In the genomic region with DNA sequence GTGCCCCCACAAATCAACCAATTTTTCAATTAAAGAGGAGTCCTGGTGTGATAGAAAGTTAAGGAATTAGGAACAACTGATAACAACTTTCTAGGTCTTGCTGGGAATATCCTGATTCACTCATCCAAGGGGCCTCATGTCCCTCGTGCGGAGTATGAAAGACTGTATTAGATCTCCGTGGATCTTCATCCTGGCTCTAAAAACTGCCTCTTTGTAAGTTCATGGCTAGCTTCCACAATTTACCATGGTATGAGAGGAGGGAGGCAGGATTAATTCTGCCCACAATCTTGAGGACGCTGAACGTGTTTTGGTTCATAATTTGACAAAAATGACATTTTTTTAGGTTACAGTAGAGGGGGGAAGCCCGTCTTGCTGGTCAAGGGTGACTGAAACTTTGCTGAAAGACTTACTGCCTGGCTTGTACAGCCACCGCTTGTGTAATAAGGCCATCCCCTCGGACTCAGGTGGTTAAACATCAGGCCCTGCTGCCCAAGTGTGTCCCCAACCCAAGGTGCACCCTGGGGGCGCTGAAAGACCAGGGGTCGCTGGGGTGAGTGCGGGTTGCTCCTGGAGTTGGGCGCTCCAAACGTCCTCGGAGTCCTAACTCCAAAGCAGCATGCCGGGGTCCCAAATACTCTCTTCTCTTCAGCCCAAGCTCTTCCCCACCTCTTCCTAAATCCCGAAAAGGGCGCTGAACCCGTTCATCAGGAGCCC, we compare ENCODE assay signal across 8 cellular contexts. TPM values are rescaled to one million over a fixed set of nuclear protein-coding genes. Genes with fewer than 3 reads are reported as not detected.
A peak's percentile ranks its signal among the peaks of the same experiment; 100 is the strongest.
DNase-seq lines count a peak whose midpoint lies in the region; ATAC-seq, FAIRE-seq and TF ChIP-seq lines count a peak whose summit lies in the region.

No MANE protein-coding gene starts in this region.

- peak overlapping the region; percentile 80 for H3K9ac ChIP-seq in DND-41 (ENCODE audit: low read depth, low read length)
- peak overlapping the region; percentile 71 to 92 for H3K9ac ChIP-seq in kidney (ENCODE audit: low read length in 2 of 2)

- H3K4me2 ChIP-seq in DND-41 (ENCODE audit: insufficient read depth, low read length), result peak overlapping the region; percentile 67

- H2AFZ ChIP-seq in DND-41 (ENCODE audit: low read depth, low read length), result peak overlapping the region; percentile 86

- peaks cover 6% of the 10 kb centered on the region; the same call in 1 of the 2 replicates for H3K36me3 ChIP-seq in DND-41 (ENCODE audit: insufficient read depth, low read length)
- no peaks in the 10 kb centered on the region for H3K36me3 ChIP-seq in kidney (ENCODE audit: control insufficient read depth in 1 of 2, insufficient read depth in 2 of 2, low read length in 2 of 2)

- H3K4me3 Mint-ChIP-seq in central memory CD8-positive, alpha-beta T cell, result peak overlapping the region; percentile 78

- no peak for FAIRE-seq in kidney (lab: Jason Lieb, UNC)

- H3K9me3 Mint-ChIP-seq in central memory CD8-positive, alpha-beta T cell, result no peaks in the 10 kb centered on the region

- no peaks in the 10 kb centered on the region for H3K27me3 Mint-ChIP-seq in central memory CD8-positive, alpha-beta T cell

- no peaks in the 10 kb centered on the region for H3K27me3 ChIP-seq in DND-41 (ENCODE audit: insufficient read depth, low read length, poor library complexity)

- peaks cover 25% of the 10 kb centered on the region for H3K4me1 ChIP-seq in DND-41 (ENCODE audit: insufficient read depth, low read length)
- H3K4me1 ChIP-seq in kidney (ENCODE audit: control insufficient read depth in 1 of 2, insufficient read depth in 1 of 2, low read depth in 1 of 2, low read length in 2 of 2), result peaks cover 4 to 10% of the 10 kb centered on the region in 2 donors

- H3K4me1 Mint-ChIP-seq in central memory CD8-positive, alpha-beta T cell, result no peaks in the 10 kb centered on the region

- TF ChIP-seq CTCF in DND-41 (IDR thresholded peaks at IDR 0.05; ENCODE audit: borderline replicate concordance, extremely low read depth, low read length, poor library complexity, severe bottlenecking) (peak; percentile 52), kidney (IDR thresholded peaks at IDR 0.05; ENCODE audit: borderline replicate concordance, extremely low read depth, insufficient read depth) (no peak)

- H3K9me3 ChIP-seq in DND-41 (ENCODE audit: insufficient read depth, low read length, severe bottlenecking), result no peaks in the 10 kb centered on the region
- no peaks in the 10 kb centered on the region for H3K9me3 ChIP-seq in kidney (ENCODE audit: control insufficient read depth in 1 of 2, low read length in 2 of 2)

- peak overlapping the region; percentile 85 for H3K27ac Mint-ChIP-seq in central memory CD8-positive, alpha-beta T cell (ENCODE audit: low read depth)

- H3K36me3 Mint-ChIP-seq in central memory CD8-positive, alpha-beta T cell (ENCODE audit: insufficient read depth), result peaks cover 10% of the 10 kb centered on the region

- peak overlapping the region; percentile 55 to 70; a peak in 3 of 4 replicates for H3K4me3 ChIP-seq in DND-41 (ENCODE audit: low read depth in 1 of 2, low read length in 2 of 2)
- H3K4me3 ChIP-seq in kidney (ENCODE audit: low read length in 2 of 2), result peak overlapping the region; percentile 86 to 87

- H3K79me2 ChIP-seq in DND-41 (ENCODE audit: insufficient read depth, low read length), result peaks cover 21% of the 10 kb centered on the region

- intact Hi-C loops in kidney (cut with DNase I), result no loop called here

- DNase-seq in DND-41 (peak; percentile 38), SW480 (ENCODE audit: low spot score) (peak; percentile 65), kidney (peak; percentile 76)
- DNase-seq in central memory CD8-positive, alpha-beta T cell (ENCODE audit: low spot score in 2 of 2), result peak in 1 of 2 donors; percentile 15
- peak; percentile 11 to 12 for DNase-seq in stimulated activated CD4-positive, alpha-beta T cell treated with anti-CD3 and anti-CD28 coated beads, Interleukin-1b, Interleukin-23, amount 100 ng/mL, for 4 hours (ENCODE audit: low read depth in 2 of 2)

- H3K27ac ChIP-seq in DND-41 (ENCODE audit: low read length) (peak overlapping the region; percentile 84), kidney (ENCODE audit: low read depth in 2 of 2, low read length in 2 of 2) (peak overlapping the region; percentile 91)

- H4K20me1 ChIP-seq in DND-41 (ENCODE audit: insufficient read depth, low read length), result no peaks in the 10 kb centered on the region

- ATAC-seq in DND-41 (ENCODE audit: insufficient read depth, low read depth) (peak; percentile 7), HG02759 (IDR thresholded peaks at IDR 0.05; ENCODE audit: unreplicated experiment) (peak; percentile 6), GM21367 (IDR thresholded peaks at IDR 0.05; ENCODE audit: unreplicated experiment) (no peak), HG03469 (IDR thresholded peaks at IDR 0.05; ENCODE audit: unreplicated experiment) (no peak)
- no peak for ATAC-seq in central memory CD8-positive, alpha-beta T cell (replicated peaks; ENCODE audit: extremely low read depth, poor library complexity, severe bottlenecking)

RNA-seq across cellular contexts. Expression of gene HIBADH, which starts 0.8 kb away (rescaled TPM):
- total RNA-seq in kidney, result 42.6 TPM
- polyA plus RNA-seq in kidney (ENCODE audit: insufficient read depth, low read depth, low replicate concordance), result 160 TPM

Comparison
In these comparisons a context has a peak if more than half of its experiments do, and no peak if none do; other contexts are left out.
1. ATAC-seq: peak in DND-41 (single experiment) and HG02759 (single experiment); none in central memory CD8-positive, alpha-beta T cell (single experiment), GM21367 (single experiment) and HG03469 (single experiment).